ENCODE assay signal across 8 cellular contexts in genomic region chr4:38523524-38524448, GRCh38.
DNase-seq lines count a peak whose midpoint lies in the region; ATAC-seq and TF ChIP-seq lines count a peak whose summit lies in the region.

No MANE protein-coding gene starts in this region.

- H3K4me1 ChIP-seq in HAP-1 = no peaks in the 10 kb centered on the region

- H3K9me3 Mint-ChIP-seq in natural killer cell = no peaks in the 10 kb centered on the region
- H3K9me3 Mint-ChIP-seq in mesothelial cell of epicardium = peaks cover 11% of the 10 kb centered on the region

- no peak overlapping the region for H3K4me3 ChIP-seq in HAP-1

- peaks cover 18 to 31% of the 10 kb centered on the region in 2 donors for H3K4me1 Mint-ChIP-seq in natural killer cell
- no peaks in the 10 kb centered on the region for H3K4me1 Mint-ChIP-seq in mesothelial cell of epicardium

- peak; percentile 18 for DNase-seq in COLO829 (ENCODE audit: low spot score)
- DNase-seq in activated CD8-positive, alpha-beta memory T cell treated with anti-CD3 and anti-CD28 coated beads, Interleukin-2, amount 50 U/mL, for 24 hours (ENCODE audit: extremely low read depth) = peak; percentile 26
- DNase-seq in natural killer cell = no peak
- no peak for DNase-seq in LoVo (ENCODE audit: low spot score)
- no peak for DNase-seq in mesothelial cell of epicardium (ENCODE audit: low spot score in 2 of 2, unreplicated experiment in 2 of 2)
- no peak for DNase-seq in HAP-1 (ENCODE audit: low spot score in 2 of 2)

- ATAC-seq in GM21367 (IDR thresholded peaks at IDR 0.05; ENCODE audit: unreplicated experiment) = peak; percentile 94
- ATAC-seq in HG03575 (IDR thresholded peaks at IDR 0.05; ENCODE audit: extremely low read depth, insufficient number of reproducible peaks, low FRiP score, unreplicated experiment) = peak; percentile 90
- peak; percentile 88 to 94 (median 93) for ATAC-seq in natural killer cell

- no peaks in the 10 kb centered on the region for H3K36me3 ChIP-seq in HAP-1 (replicated peaks)

- no peaks in the 10 kb centered on the region for H3K9me3 ChIP-seq in HAP-1

- H3K4me3 Mint-ChIP-seq in natural killer cell = peak overlapping the region; percentile 72
- H3K4me3 Mint-ChIP-seq in mesothelial cell of epicardium = no peak overlapping the region

- no peaks in the 10 kb centered on the region for H3K27me3 Mint-ChIP-seq in natural killer cell (ENCODE audit: low read depth in 2 of 2)
- no peaks in the 10 kb centered on the region for H3K27me3 Mint-ChIP-seq in mesothelial cell of epicardium (ENCODE audit: low read depth)

- in situ Hi-C loops in HAP-1 (cut with MboI; ENCODE audit: low sequenced_read_pairs) = no loop called here

- no peaks in the 10 kb centered on the region for H3K36me3 Mint-ChIP-seq in natural killer cell
- H3K36me3 Mint-ChIP-seq in mesothelial cell of epicardium = no peaks in the 10 kb centered on the region

- H3K27ac Mint-ChIP-seq in natural killer cell (peak overlapping the region; percentile 73 to 80), mesothelial cell of epicardium (no peak overlapping the region)

- intact Hi-C loops in natural killer cell (cut with micrococcal nuclease) = loop anchor here (10.0 kb wide), 1 partner anchor 151 kb away; no protein-coding TSS in a partner anchor

- TF ChIP-seq CTCF in natural killer cell (IDR thresholded peaks at IDR 0.05) (no peak), mesothelial cell of epicardium (IDR thresholded peaks at IDR 0.05; ENCODE audit: unreplicated experiment) (no peak)

- H3K27me3 ChIP-seq in HAP-1 (ENCODE audit: low read depth) = no peaks in the 10 kb centered on the region

Comparison
In these comparisons a context has a peak if more than half of its experiments do, and no peak if none do; other contexts are left out.
1. DNase-seq: peak in COLO829 (single experiment) and activated CD8-positive, alpha-beta memory T cell treated with anti-CD3 and anti-CD28 coated beads, Interleukin-2, amount 50 U/mL, for 24 hours (single experiment); none in natural killer cell (single experiment), LoVo (single experiment), mesothelial cell of epicardium (0 of 2) and HAP-1 (0 of 2).
2. Peak in every context shown above with its lines, with median percentiles within 50 percentile points of each other: ATAC-seq.